In genomic region chr1:236860674-236861073, GRCh38 we compare ENCODE assay signal across 2 cellular contexts.
A peak's percentile ranks its signal among the peaks of the same experiment; 100 is the strongest.
TF ChIP-seq lines count a peak whose summit lies in the region.

No MANE protein-coding gene starts in this region.

TF ChIP-seq in HepG2, 621 proteins besides CTCF, POLR2A, EP300 and RAD21:
- TF ChIP-seq MAFF (IDR thresholded peaks at IDR 0.05; ENCODE audit: low read depth, low read length) (peak; percentile 52), MAFK (conservative IDR thresholded peaks at IDR 0.05 in 1 of 2, IDR thresholded peaks at IDR 0.05 in 1 of 2; ENCODE audit: low read length in 2 of 2) (peak; percentile 65 to 72; a peak in 3 of 4 replicates), ZNF282 (IDR thresholded peaks at IDR 0.05; ENCODE audit: partially characterized antibody) (no peak)
TF ChIP-seq in HepG2: peak in this region for 2.

TF ChIP-seq in IMR-90, 13 proteins besides CTCF, POLR2A, EP300 and RAD21:
- TF ChIP-seq MAFK (IDR thresholded peaks at IDR 0.05; ENCODE audit: low read depth, low read length) (peak; percentile 44; the same call in 1 of the 2 replicates), RFX5 (IDR thresholded peaks at IDR 0.05; ENCODE audit: low read depth, low read length) (no peak)
